Comparison of ENCODE assay signal across 8 cellular contexts in the genomic region with DNA sequence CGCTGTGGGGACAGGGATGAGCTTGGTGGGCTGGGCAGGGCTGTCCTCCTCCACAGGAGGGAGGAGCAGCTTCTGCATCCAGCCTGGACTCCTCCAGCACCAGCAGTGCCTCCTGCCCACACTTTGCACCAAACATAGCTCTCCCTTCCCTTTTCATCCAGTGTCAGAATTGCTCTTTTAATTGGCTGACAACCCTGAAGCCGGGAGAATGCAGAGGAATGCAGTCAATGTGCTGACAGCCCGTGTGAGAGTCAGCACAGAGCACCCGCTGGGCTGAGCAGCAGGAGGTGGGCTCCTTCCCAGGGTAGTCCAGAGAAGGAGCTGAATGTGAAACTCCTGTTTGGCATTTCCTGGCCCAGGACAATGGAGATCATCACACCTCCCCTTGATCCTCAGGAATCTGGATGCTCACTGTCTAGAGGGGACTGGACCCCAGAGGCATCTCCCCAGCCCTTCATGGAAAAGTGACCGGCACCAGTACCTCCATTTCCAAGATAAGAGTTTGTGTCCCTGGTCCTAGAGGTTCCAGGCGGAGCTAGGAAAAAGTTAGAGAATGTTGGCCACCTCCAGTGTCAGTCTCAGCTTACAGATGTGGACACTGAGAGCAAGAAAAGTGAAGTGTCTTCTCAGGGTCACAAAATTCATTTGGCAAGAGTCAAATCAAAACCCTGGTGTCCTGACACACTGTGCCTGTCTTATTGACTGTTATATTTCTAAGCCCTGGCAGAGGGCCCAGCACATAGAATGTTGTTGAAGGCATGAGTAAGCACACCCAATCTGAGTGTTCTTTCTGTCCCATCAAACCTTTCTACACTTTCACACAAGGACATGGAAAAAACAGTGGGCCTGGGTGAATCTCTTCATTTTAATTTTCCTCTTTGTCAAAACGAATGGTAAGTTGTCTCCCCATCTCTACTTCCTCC.
A peak's percentile ranks its signal among the peaks of the same experiment; 100 is the strongest.
DNase-seq lines count a peak whose midpoint lies in the region; ATAC-seq, FAIRE-seq and TF ChIP-seq lines count a peak whose summit lies in the region.

No MANE protein-coding gene starts in this region.

- H3K27ac ChIP-seq in HUES48 (ENCODE audit: low read depth, low read length): peak overlapping the region; percentile 56

- H3K9me3 ChIP-seq in HUES48 (ENCODE audit: control insufficient read depth, insufficient read depth, low read length): no peaks in the 10 kb centered on the region; the same call in 1 of the 2 replicates
- H3K9me3 ChIP-seq in HAP-1: no peaks in the 10 kb centered on the region

- FAIRE-seq in bronchial epithelial cell (lab: Jason Lieb, UNC): peak; percentile 58

- no peaks in the 10 kb centered on the region for H3K27me3 ChIP-seq in HUES48 (ENCODE audit: control insufficient read depth, insufficient read depth, low read length)
- H3K27me3 ChIP-seq in bronchial epithelial cell (ENCODE audit: control insufficient read depth, insufficient read depth, low read length): peaks cover 2% of the 10 kb centered on the region
- no peaks in the 10 kb centered on the region for H3K27me3 ChIP-seq in kidney epithelial cell (ENCODE audit: control insufficient read depth, insufficient read depth, low read length)
- H3K27me3 ChIP-seq in HAP-1 (ENCODE audit: low read depth): no peaks in the 10 kb centered on the region

- H3K4me3 ChIP-seq in HUES48 (ENCODE audit: low read depth, low read length) (no peak overlapping the region), bronchial epithelial cell (ENCODE audit: low read depth, low read length) (no peak overlapping the region), kidney epithelial cell (ENCODE audit: low read depth, low read length) (no peak overlapping the region), HAP-1 (no peak overlapping the region)

- ATAC-seq in GM19463 (IDR thresholded peaks at IDR 0.05; ENCODE audit: unreplicated experiment): no peak
- ATAC-seq in GM21381 (IDR thresholded peaks at IDR 0.05; ENCODE audit: unreplicated experiment): no peak
- no peak for ATAC-seq in GM18511 (IDR thresholded peaks at IDR 0.05; ENCODE audit: unreplicated experiment)

- H3K4me1 ChIP-seq in HUES48 (ENCODE audit: control insufficient read depth, insufficient read depth, low read length) (peaks cover 17% of the 10 kb centered on the region), HAP-1 (no peaks in the 10 kb centered on the region)

- in situ Hi-C loops in HAP-1 (cut with MboI; ENCODE audit: low sequenced_read_pairs): no loop called here

- DNase-seq in A172 (ENCODE audit: low spot score) (peak; percentile 91), bronchial epithelial cell (ENCODE audit: low read depth) (peak; percentile 62), kidney epithelial cell (ENCODE audit: low read depth) (peak; percentile 9), HAP-1 (ENCODE audit: low spot score in 2 of 2) (no peak)

- no peak for TF ChIP-seq CTCF in bronchial epithelial cell (IDR thresholded peaks at IDR 0.05; ENCODE audit: insufficient read depth, low read length, severe bottlenecking)
- no peak for TF ChIP-seq CTCF in kidney epithelial cell (IDR thresholded peaks at IDR 0.05; ENCODE audit: insufficient read depth, low read length, poor library complexity, severe bottlenecking)

- H3K9ac ChIP-seq in HUES48 (ENCODE audit: low read depth, low read length): no peak overlapping the region

- no peaks in the 10 kb centered on the region for H3K36me3 ChIP-seq in HUES48 (ENCODE audit: control insufficient read depth, insufficient read depth, low read length)
- no peaks in the 10 kb centered on the region for H3K36me3 ChIP-seq in bronchial epithelial cell (ENCODE audit: control insufficient read depth, insufficient read depth, low read length)
- no peaks in the 10 kb centered on the region for H3K36me3 ChIP-seq in kidney epithelial cell (ENCODE audit: control insufficient read depth, insufficient read depth, low read length)
- no peaks in the 10 kb centered on the region for H3K36me3 ChIP-seq in HAP-1 (replicated peaks)

Comparison
In these comparisons a context has a peak if more than half of its experiments do, and no peak if none do; other contexts are left out.
1. DNase-seq: peak in A172 (single experiment), bronchial epithelial cell (single experiment) and kidney epithelial cell (single experiment); none in HAP-1 (0 of 2).